Comparison of ENCODE assay signal across 1 cellular context in the genomic region with DNA sequence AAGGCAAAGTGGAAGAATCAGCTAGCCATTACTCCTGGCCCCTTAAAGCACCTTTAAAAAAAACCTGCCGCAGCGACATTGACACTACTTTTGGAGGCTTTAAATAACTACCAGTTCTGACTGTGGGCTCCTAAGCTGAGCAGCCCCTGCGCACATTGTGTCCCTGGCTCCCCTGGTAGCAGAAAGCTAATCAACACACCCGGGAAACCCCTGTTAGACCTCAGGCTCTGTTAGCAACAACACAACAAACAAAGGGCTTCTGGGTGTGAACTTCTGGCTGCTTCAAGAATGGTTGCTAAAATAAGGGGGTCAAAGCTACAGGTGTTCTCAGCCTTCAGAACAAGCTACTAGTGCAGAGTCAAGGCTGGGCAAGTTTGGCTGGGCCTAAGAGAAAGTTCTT.
TF ChIP-seq lines count a peak whose summit lies in the region.

No MANE protein-coding gene starts in this region.

TF ChIP-seq in GM23338, 12 proteins besides CTCF, POLR2A, EP300 and RAD21 (continued from another document):
- no peak for TF ChIP-seq ZNF462 (CRISPR knock-in tag; IDR thresholded peaks at IDR 0.05)
